ENCODE assay signal across 15 cellular contexts in genomic region chr7:9204571-9204970, GRCh38.
"Had no signal": no experiment of that assay in that cellular context is flagged by ENCODE, and none has a peak within 500 bp of the region (broad histone marks: within the 10 kb centered on the region; RNA-seq: fewer than 3 reads in every experiment).

No MANE protein-coding gene starts in this region.

- H3K27ac ChIP-seq: ascending aorta, psoas muscle, sigmoid colon, uterus, WERI-Rb-1 had no signal

- H3K9me3 Mint-ChIP-seq: mesothelial cell of epicardium, nephron progenitor cell had no signal

- H3K4me3 Mint-ChIP-seq: activated CD4-positive, alpha-beta memory T cell treated with anti-CD3 and anti-CD28 coated beads for 36 hours; activated CD8-positive, alpha-beta memory T cell treated with anti-CD3 and anti-CD28 coated beads, Interleukin-2, amount 10 ng/mL, durations not matched to agents 7 days and 5 days; activated naive CD4-positive, alpha-beta T cell treated with anti-CD3 and anti-CD28 coated beads for 36 hours; activated naive CD8-positive, alpha-beta T cell treated with anti-CD3 and anti-CD28 coated beads, Interleukin-2, amount 50 U/mL, for 24 hours; mesothelial cell of epicardium; nephron progenitor cell had no signal

- H3K36me3 Mint-ChIP-seq: activated CD4-positive, alpha-beta memory T cell treated with anti-CD3 and anti-CD28 coated beads for 36 hours; activated CD8-positive, alpha-beta memory T cell treated with anti-CD3 and anti-CD28 coated beads, Interleukin-2, amount 10 ng/mL, durations not matched to agents 7 days and 5 days; mesothelial cell of epicardium had no signal

- H3K36me3 ChIP-seq: ascending aorta, sigmoid colon, uterus, WERI-Rb-1 had no signal

- H3K27me3 Mint-ChIP-seq: activated CD4-positive, alpha-beta memory T cell treated with anti-CD3 and anti-CD28 coated beads for 36 hours; activated CD8-positive, alpha-beta memory T cell treated with anti-CD3 and anti-CD28 coated beads, Interleukin-2, amount 10 ng/mL, durations not matched to agents 7 days and 5 days; activated naive CD8-positive, alpha-beta T cell treated with anti-CD3 and anti-CD28 coated beads, Interleukin-2, amount 50 U/mL, for 24 hours had no signal

- H3K27ac Mint-ChIP-seq: activated CD4-positive, alpha-beta memory T cell treated with anti-CD3 and anti-CD28 coated beads for 36 hours; activated CD8-positive, alpha-beta memory T cell treated with anti-CD3 and anti-CD28 coated beads, Interleukin-2, amount 10 ng/mL, durations not matched to agents 7 days and 5 days; activated naive CD4-positive, alpha-beta T cell treated with anti-CD3 and anti-CD28 coated beads for 36 hours; activated naive CD8-positive, alpha-beta T cell treated with anti-CD3 and anti-CD28 coated beads, Interleukin-2, amount 50 U/mL, for 24 hours; activated T-helper 2 cell treated with anti-CD3 and anti-CD28 coated beads, Interferon-gamma antibody, Interleukin-2, Interleukin-4, amounts not matched to agents 10 μg/mL and 5 μg/mL and 100 μg/mL, durations not matched to agents 14 hours and 24 hours and 36 hours; mesothelial cell of epicardium; nephron progenitor cell had no signal

- H3K4me1 Mint-ChIP-seq: activated CD8-positive, alpha-beta memory T cell treated with anti-CD3 and anti-CD28 coated beads, Interleukin-2, amount 10 ng/mL, durations not matched to agents 7 days and 5 days; activated naive CD8-positive, alpha-beta T cell treated with anti-CD3 and anti-CD28 coated beads, Interleukin-2, amount 50 U/mL, for 24 hours; nephron progenitor cell had no signal

- H3K9me3 ChIP-seq: ascending aorta, psoas muscle, uterus had no signal

- DNase-seq: activated CD4-positive, alpha-beta memory T cell treated with anti-CD3 and anti-CD28 coated beads for 36 hours; activated CD8-positive, alpha-beta memory T cell treated with anti-CD3 and anti-CD28 coated beads, Interleukin-2, amount 10 ng/mL, durations not matched to agents 7 days and 5 days; activated naive CD4-positive, alpha-beta T cell treated with anti-CD3 and anti-CD28 coated beads for 36 hours; activated naive CD8-positive, alpha-beta T cell treated with anti-CD3 and anti-CD28 coated beads, Interleukin-2, amount 50 U/mL, for 24 hours; activated T-cell treated with anti-CD3 and anti-CD28 coated beads, Interleukin-2, amount 50 U/mL, for 1 hour; nephron progenitor cell; psoas muscle; sigmoid colon; stimulated activated CD4-positive, alpha-beta T cell treated with anti-CD3 and anti-CD28 coated beads, Interleukin-1b, Interleukin-23, amount 100 ng/mL, for 48 hours; T-helper 1 cell; uterus; WERI-Rb-1 had no signal

- H3K27me3 ChIP-seq: ascending aorta, sigmoid colon had no signal

- H3K4me1 ChIP-seq: ascending aorta, psoas muscle, uterus had no signal

- H3K4me3 ChIP-seq: ascending aorta, psoas muscle, sigmoid colon, uterus had no signal

- ATAC-seq: activated CD8-positive, alpha-beta memory T cell treated with anti-CD3 and anti-CD28 coated beads, Interleukin-2, amount 10 ng/mL, durations not matched to agents 7 days and 5 days; activated naive CD8-positive, alpha-beta T cell treated with anti-CD3 and anti-CD28 coated beads, Interleukin-2, amount 50 U/mL, for 24 hours; psoas muscle had no signal
